Comparison of ENCODE assay signal across 16 cellular contexts in genomic region chr2:11837875-11838734, GRCh38.
DNase-seq lines count a peak whose midpoint lies in the region; ATAC-seq and TF ChIP-seq lines count a peak whose summit lies in the region.
"Had no signal": no experiment of that assay in that cellular context is flagged by ENCODE, and none has a peak within 500 bp of the region (broad histone marks: within the 10 kb centered on the region; RNA-seq: fewer than 3 reads in every experiment).

No MANE protein-coding gene starts in this region.

- ATAC-seq in DND-41 (ENCODE audit: insufficient read depth, low read depth): no peak
- no peak for ATAC-seq in gastroesophageal sphincter
- no peak for ATAC-seq in GM19395 (IDR thresholded peaks at IDR 0.05; ENCODE audit: unreplicated experiment)

- peaks cover 9 to 22% (median 15%) of the 10 kb centered on the region in 7 donors for H3K9me3 Mint-ChIP-seq in CD14-positive monocyte
- H3K9me3 Mint-ChIP-seq: CD4-positive, alpha-beta T cell had no signal

- H3K4me1 Mint-ChIP-seq in CD14-positive monocyte: peaks cover 18% of the 10 kb centered on the region

- H4K20me1 ChIP-seq in DND-41 (ENCODE audit: insufficient read depth, low read length): no peaks in the 10 kb centered on the region
- no peaks in the 10 kb centered on the region for H4K20me1 ChIP-seq in OCI-LY1 (ENCODE audit: insufficient read depth, low read length)

- no peak overlapping the region for H2AK5ac ChIP-seq in mesenchymal stem cell (ENCODE audit: low read length, severe bottlenecking)

- no peak for TF ChIP-seq POLR2A in gastroesophageal sphincter (IDR thresholded peaks at IDR 0.05)

- H4K8ac ChIP-seq in mesenchymal stem cell (ENCODE audit: low read length): no peak overlapping the region

- H2AFZ ChIP-seq in DND-41 (ENCODE audit: low read depth, low read length): no peak overlapping the region
- no peak overlapping the region for H2AFZ ChIP-seq in OCI-LY1 (ENCODE audit: low read length)
- no peak overlapping the region for H2AFZ ChIP-seq in mesenchymal stem cell (ENCODE audit: low read depth, low read length)

- no peak overlapping the region for H2BK120ac ChIP-seq in mesenchymal stem cell (ENCODE audit: low read depth, low read length)

- H2BK12ac ChIP-seq in mesenchymal stem cell (ENCODE audit: low read length in 2 of 2): peak overlapping the region in 1 of 2 experiments; percentile 76

- no peak overlapping the region for H2BK5ac ChIP-seq in mesenchymal stem cell (ENCODE audit: low read depth, low read length, poor library complexity, severe bottlenecking)

- TF ChIP-seq CTCF in CD14-positive monocyte (IDR thresholded peaks at IDR 0.05) (no peak), DND-41 (IDR thresholded peaks at IDR 0.05; ENCODE audit: borderline replicate concordance, extremely low read depth, low read length, poor library complexity, severe bottlenecking) (no peak), OCI-LY1 (IDR thresholded peaks at IDR 0.05; ENCODE audit: low read length) (no peak), gastroesophageal sphincter (IDR thresholded peaks at IDR 0.05) (no peak)

- no peaks in the 10 kb centered on the region for H3K9me2 ChIP-seq in OCI-LY1 (ENCODE audit: low read depth, low read length)

- intact Hi-C loops in CD14-positive monocyte (cut with micrococcal nuclease): no loop called here

- peak overlapping the region; percentile 1 for H4K91ac ChIP-seq in mesenchymal stem cell (ENCODE audit: low read length)

- no peak overlapping the region for H3K4me3 ChIP-seq in DND-41 (ENCODE audit: low read depth in 1 of 2, low read length in 2 of 2)
- peak overlapping the region; percentile 73 for H3K4me3 ChIP-seq in OCI-LY1 (ENCODE audit: low read depth, low read length, poor library complexity, severe bottlenecking)
- H3K4me3 ChIP-seq in mesenchymal stem cell (ENCODE audit: insufficient read depth in 1 of 2, low read depth in 1 of 2, low read length in 2 of 2): no peak overlapping the region
- H3K4me3 ChIP-seq in gastroesophageal sphincter: no peak overlapping the region
- H3K4me3 ChIP-seq: HAP-1 had no signal

- H3K36me3 ChIP-seq in DND-41 (ENCODE audit: insufficient read depth, low read length): no peaks in the 10 kb centered on the region
- H3K36me3 ChIP-seq in OCI-LY1 (ENCODE audit: insufficient read depth, low read length): peaks cover 77% of the 10 kb centered on the region
- no peaks in the 10 kb centered on the region for H3K36me3 ChIP-seq in mesenchymal stem cell (ENCODE audit: control insufficient read depth in 1 of 2, insufficient read depth in 2 of 2, low read depth in 1 of 2, low read length in 2 of 2)
- H3K36me3 ChIP-seq in gastroesophageal sphincter: no peaks in the 10 kb centered on the region
- H3K36me3 ChIP-seq: BE2C, HAP-1 had no signal

- H3K27ac ChIP-seq in DND-41 (ENCODE audit: low read length) (no peak overlapping the region), OCI-LY1 (ENCODE audit: low read depth, low read length, poor library complexity, severe bottlenecking) (no peak overlapping the region), mesenchymal stem cell (ENCODE audit: low read length, poor library complexity, severe bottlenecking) (no peak overlapping the region), gastroesophageal sphincter (no peak overlapping the region)

- H3K9ac ChIP-seq in DND-41 (ENCODE audit: low read depth, low read length) (no peak overlapping the region), OCI-LY1 (ENCODE audit: low read length) (no peak overlapping the region; the same call in 1 of the 2 replicates), mesenchymal stem cell (ENCODE audit: low read length) (no peak overlapping the region)

- no peak for DNase-seq in CD14-positive monocyte (ENCODE audit: low spot score)
- DNase-seq in DND-41: peak; percentile 1
- DNase-seq in mesenchymal stem cell: no peak
- DNase-seq in NCI-H187 treated with DMSO at 0.1 percent for 48 hours (lab: John Stamatoyannopoulos, UW): no peak
- DNase-seq in NCI-H446 (lab: John Stamatoyannopoulos, UW): no peak
- DNase-seq: ACHN; BE2C; C1 segment of cervical spinal cord; Caco-2; CD4-positive, alpha-beta T cell; GDM1; GOT3 had no signal

- H3K14ac ChIP-seq in mesenchymal stem cell (ENCODE audit: low read length in 2 of 2): no peak overlapping the region

- H3K4me2 ChIP-seq in DND-41 (ENCODE audit: insufficient read depth, low read length): no peak overlapping the region
- H3K4me2 ChIP-seq in OCI-LY1 (ENCODE audit: low read length): peak overlapping the region; percentile 95; the same call in 1 of the 2 replicates
- H3K4me2 ChIP-seq in mesenchymal stem cell (ENCODE audit: low read length, poor library complexity, severe bottlenecking): no peak overlapping the region

- no peaks in the 10 kb centered on the region for H3K79me1 ChIP-seq in mesenchymal stem cell (replicated peaks; ENCODE audit: low read length, poor library complexity, severe bottlenecking)

- H3K79me2 ChIP-seq in DND-41 (ENCODE audit: insufficient read depth, low read length) (no peaks in the 10 kb centered on the region), OCI-LY1 (ENCODE audit: insufficient read depth, low read length) (peaks cover 71% of the 10 kb centered on the region)

- peaks cover 22 to 40% (median 28%) of the 10 kb centered on the region in 3 donors for H3K27me3 Mint-ChIP-seq in CD14-positive monocyte (ENCODE audit: low read depth in 3 of 3)
- H3K27me3 Mint-ChIP-seq: CD4-positive, alpha-beta T cell had no signal

- H3K36me3 Mint-ChIP-seq in CD14-positive monocyte: peaks cover 4 to 12% of the 10 kb centered on the region in 2 donors

- peaks cover 7% of the 10 kb centered on the region for H3F3A ChIP-seq in OCI-LY1 (ENCODE audit: insufficient read depth, low read length)

- H3K23ac ChIP-seq in mesenchymal stem cell (ENCODE audit: low read length in 2 of 2): no peak overlapping the region

- H3K4ac ChIP-seq in mesenchymal stem cell (ENCODE audit: low read depth in 1 of 2, low read length in 2 of 2): no peak overlapping the region

- peak overlapping the region; percentile 2 to 12 for H3K4me3 Mint-ChIP-seq in CD14-positive monocyte
- H3K4me3 Mint-ChIP-seq: CD4-positive, alpha-beta T cell had no signal

- no peaks in the 10 kb centered on the region for H3K9me3 ChIP-seq in DND-41 (ENCODE audit: insufficient read depth, low read length, severe bottlenecking)
- H3K9me3 ChIP-seq in OCI-LY1 (ENCODE audit: low read length): no peaks in the 10 kb centered on the region
- H3K9me3 ChIP-seq in mesenchymal stem cell (ENCODE audit: control insufficient read depth, low read length): peaks cover 8% of the 10 kb centered on the region
- peaks cover 0 to 3% (median 0%) of the 10 kb centered on the region in 3 donors for H3K9me3 ChIP-seq in gastroesophageal sphincter
- H3K9me3 ChIP-seq: BE2C, Caco-2, HAP-1 had no signal

- H3K27me3 ChIP-seq in DND-41 (ENCODE audit: insufficient read depth, low read length, poor library complexity) (no peaks in the 10 kb centered on the region), OCI-LY1 (ENCODE audit: insufficient read depth, low read length) (no peaks in the 10 kb centered on the region), mesenchymal stem cell (ENCODE audit: control insufficient read depth in 1 of 2, insufficient read depth in 1 of 2, low read length in 2 of 2) (no peaks in the 10 kb centered on the region), gastroesophageal sphincter (peaks cover 11% of the 10 kb centered on the region)
- H3K27me3 ChIP-seq: BE2C had no signal

- H3K4me1 ChIP-seq in DND-41 (ENCODE audit: insufficient read depth, low read length) (peaks cover 11% of the 10 kb centered on the region), OCI-LY1 (ENCODE audit: insufficient read depth, low read length, severe bottlenecking) (peaks cover 65% of the 10 kb centered on the region), mesenchymal stem cell (ENCODE audit: control insufficient read depth, insufficient read depth, low read depth, low read length) (peaks cover 2% of the 10 kb centered on the region), gastroesophageal sphincter (no peaks in the 10 kb centered on the region)
- H3K4me1 ChIP-seq: BE2C, Caco-2, HAP-1 had no signal

- peak overlapping the region in 2 of 7 donors; percentile 43 to 76 for H3K27ac Mint-ChIP-seq in CD14-positive monocyte
- H3K27ac Mint-ChIP-seq: CD4-positive, alpha-beta T cell had no signal

- TF ChIP-seq EP300 in gastroesophageal sphincter (IDR thresholded peaks at IDR 0.05): no peak

- 94% methylated on average over 10 of the region's 10 CpGs for WGBS in mesenchymal stem cell
- WGBS in gastroesophageal sphincter (ENCODE audit: low coverage in 1 of 2), 2 donors: 20 to 75% methylated on average over 1 to 7 of the region's 10 CpGs

- H2BK15ac ChIP-seq in mesenchymal stem cell (ENCODE audit: low read depth, poor library complexity, severe bottlenecking): no peak overlapping the region

- H3K18ac ChIP-seq in mesenchymal stem cell (ENCODE audit: low read depth in 1 of 2, low read length in 2 of 2): peak overlapping the region in 1 of 2 experiments; percentile 69
